In the genomic region with DNA sequence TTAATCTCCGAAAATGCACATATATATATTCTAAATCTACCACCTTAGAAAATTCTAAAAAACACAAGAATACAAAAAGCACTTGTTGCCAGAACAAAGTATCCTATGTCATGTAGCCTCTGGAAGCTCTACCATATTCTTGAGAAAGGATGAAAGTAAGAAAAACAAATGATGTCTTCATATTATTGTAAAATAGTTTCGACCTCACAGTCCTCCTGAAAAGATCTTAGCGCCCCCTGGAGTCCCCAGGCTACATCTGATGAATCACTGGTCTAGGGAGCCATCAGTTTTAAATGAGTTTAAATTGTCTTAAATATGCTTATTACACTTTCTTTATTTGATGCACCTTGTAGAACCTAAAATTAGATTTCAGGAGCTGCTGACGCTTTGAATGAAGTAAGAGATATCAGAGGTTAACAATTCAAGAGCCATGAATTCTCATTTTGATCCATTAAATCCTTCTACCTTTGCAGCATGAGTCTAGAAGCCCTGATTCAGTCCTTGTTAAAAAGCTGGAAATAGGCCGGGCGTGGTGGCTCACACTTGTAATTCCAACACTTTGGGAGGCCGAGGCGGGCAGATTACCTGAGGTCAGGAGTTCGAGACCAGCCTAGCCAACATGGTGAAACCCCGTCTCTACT, we compare ENCODE assay signal across 8 cellular contexts.
DNase-seq lines count a peak whose midpoint lies in the region; ATAC-seq and TF ChIP-seq lines count a peak whose summit lies in the region.

No MANE protein-coding gene starts in this region.

- no peaks in the 10 kb centered on the region for H3K36me3 ChIP-seq in prostate gland

- H3K9me3 ChIP-seq in prostate gland, result no peaks in the 10 kb centered on the region

- H3K4me1 ChIP-seq in prostate gland (replicated peaks), result peaks cover 7% of the 10 kb centered on the region

- H3K27me3 ChIP-seq in prostate gland (replicated peaks; ENCODE audit: insufficient read depth), result no peaks in the 10 kb centered on the region

- in situ Hi-C loops in ACHN (cut with HindIII; ENCODE audit: low pct_ligation_motif_present, low pct_unique_long_range_greater_than_20kb, low sequenced_read_pairs), result no loop called here

- TF ChIP-seq POLR2A in prostate gland (IDR thresholded peaks at IDR 0.05), result no peak

- TF ChIP-seq CTCF in GM12875 (IDR thresholded peaks at IDR 0.05; ENCODE audit: borderline replicate concordance, insufficient read depth, low read depth, low read length) (peak; percentile 64), fibroblast of villous mesenchyme (IDR thresholded peaks at IDR 0.05; ENCODE audit: insufficient read depth, low read depth, low read length) (peak; percentile 76), prostate gland (IDR thresholded peaks at IDR 0.05) (peak; percentile 26 to 44 (median 44))

- peak; percentile 71 for DNase-seq in ACHN
- DNase-seq in NCI-H69 (lab: John Stamatoyannopoulos, UW), result peak; percentile 71
- peak; percentile 26 for DNase-seq in activated T-cell treated with anti-CD3 and anti-CD28 coated beads for 24 hours (ENCODE audit: low read depth)
- DNase-seq in fibroblast of villous mesenchyme (ENCODE audit: low read depth), result peak; percentile 82
- DNase-seq in prostate gland (ENCODE audit: low spot score), result peak; percentile 26

- H3K4me3 ChIP-seq in GM12875 (ENCODE audit: low read depth, low read length) (no peak overlapping the region), fibroblast of villous mesenchyme (ENCODE audit: low read depth, low read length) (no peak overlapping the region), prostate gland (no peak overlapping the region)

- intact Hi-C loops in prostate gland (cut with DNase I), result no loop called here

- no peak overlapping the region for H3K27ac ChIP-seq in prostate gland

- 71% methylated on average over 10 of the region's 10 CpGs for WGBS in prostate gland

- ATAC-seq in HG03439 (IDR thresholded peaks at IDR 0.05; ENCODE audit: unreplicated experiment), result no peak
- ATAC-seq in GM21576 (IDR thresholded peaks at IDR 0.05; ENCODE audit: unreplicated experiment), result no peak

Comparison
In these comparisons a context has a peak if more than half of its experiments do, and no peak if none do; other contexts are left out.
1. DNase-seq: peak in every context shown above with its lines; median percentile 82 in fibroblast of villous mesenchyme; 71 in ACHN; 71 in NCI-H69; 26 in activated T-cell treated with anti-CD3 and anti-CD28 coated beads for 24 hours; 26 in prostate gland.